Comparison of ENCODE assay signal across 8 cellular contexts in genomic region chr19:10288662-10289166, GRCh38. TPM values are rescaled to one million over a fixed set of nuclear protein-coding genes. Genes with fewer than 3 reads are reported as not detected.
DNase-seq lines count a peak whose midpoint lies in the region; ATAC-seq and TF ChIP-seq lines count a peak whose summit lies in the region.

No MANE protein-coding gene starts in this region.

- intact Hi-C loops in mammary epithelial cell (cut with micrococcal nuclease): no loop called here

- no CpG with 5 or more reads among the region's 23 CpGs for WGBS in H9 (ENCODE audit: extremely low coverage, insufficient read length, low lambda C conversion rate)
- WGBS in mammary epithelial cell (ENCODE audit: low coverage, missing lambda C conversion rate): 27% methylated on average over 5 of the region's 23 CpGs

- no peak for TF ChIP-seq POLR2A in Peyer's patch (IDR thresholded peaks at IDR 0.05)

- ATAC-seq in HG03432 (IDR thresholded peaks at IDR 0.05; ENCODE audit: unreplicated experiment): no peak
- no peak for ATAC-seq in GM21786 (IDR thresholded peaks at IDR 0.05; ENCODE audit: unreplicated experiment)

- H4K5ac ChIP-seq in H9 (ENCODE audit: insufficient read length, low read depth, low read length): no peak overlapping the region

- no peaks in the 10 kb centered on the region for H3K79me1 ChIP-seq in H9 (ENCODE audit: insufficient read depth, low read depth, low read length, poor library complexity, severe bottlenecking)

- H2BK15ac ChIP-seq in H9 (ENCODE audit: low read depth, low read length): no peak overlapping the region

- H2AFZ ChIP-seq in H9 (ENCODE audit: low read length) (no peak overlapping the region), mammary epithelial cell (ENCODE audit: low read depth, low read length) (peak overlapping the region; percentile 83)

- H3K56ac ChIP-seq in H9 (ENCODE audit: insufficient read length, low read depth, low read length): no peak overlapping the region

- H3K27ac ChIP-seq in C4-2B (peak overlapping the region; percentile 74), H9 (ENCODE audit: insufficient read length, low read depth, low read length) (no peak overlapping the region), Peyer's patch (no peak overlapping the region), mammary epithelial cell (ENCODE audit: insufficient read depth, low read depth, low read length) (no peak overlapping the region), muscle layer of duodenum (ENCODE audit: low read length) (no peak overlapping the region)

- H3K4me3 ChIP-seq in Peyer's patch (peak overlapping the region in 3 of 4 donors; percentile 36 to 49 (median 37)), mammary epithelial cell (replicated peaks in 1 of 3; ENCODE audit: insufficient read depth in 1 of 3, low read depth in 2 of 3, low read length in 3 of 3) (no peak overlapping the region), muscle layer of duodenum (ENCODE audit: low read depth in 1 of 2, low read length in 2 of 2) (peak overlapping the region; percentile 16 to 60)

- H3K4me3 Mint-ChIP-seq in H9: peak overlapping the region; percentile 59 to 92

- no peak overlapping the region for H2AK5ac ChIP-seq in H9 (ENCODE audit: insufficient read length, low read length)

- H2BK5ac ChIP-seq in H9 (ENCODE audit: insufficient read length, low read length): no peak overlapping the region

- no peaks in the 10 kb centered on the region for H3K79me2 ChIP-seq in H9 (ENCODE audit: insufficient read depth, low read length)
- H3K79me2 ChIP-seq in mammary epithelial cell (ENCODE audit: insufficient read depth, low read length): no peaks in the 10 kb centered on the region

- BruUV-seq in mammary epithelial cell (replicated peaks; lab: Mats Ljungman, UMichigan): no TSS peak

- CTCF ChIA-PET in mammary epithelial cell (lab: Charles Lee; ENCODE audit: low non-redundant PET): no interaction called here

- H2BK120ac ChIP-seq in H9 (ENCODE audit: low read depth, low read length, poor library complexity, severe bottlenecking): no peak overlapping the region

- H3K27me3 Mint-ChIP-seq in H9 (ENCODE audit: low read depth): peaks cover 87% of the 10 kb centered on the region

- no peak overlapping the region for H4K91ac ChIP-seq in H9 (ENCODE audit: insufficient read length, low read depth, low read length)

- H3K36me3 Mint-ChIP-seq in H9 (ENCODE audit: insufficient read depth in 1 of 3, low read depth in 3 of 3): peaks cover 0 to 7% (median 0%) of the 10 kb centered on the region in 3 experiments; a peak in 4 of 7 replicates

- H3K9me3 ChIP-seq in H9 (ENCODE audit: control insufficient read depth, low read depth, low read length) (no peaks in the 10 kb centered on the region), Peyer's patch (no peaks in the 10 kb centered on the region), mammary epithelial cell (replicated peaks; ENCODE audit: insufficient read depth, low read length) (no peaks in the 10 kb centered on the region), muscle layer of duodenum (ENCODE audit: control insufficient read depth in 1 of 2, low read length in 2 of 2) (no peaks in the 10 kb centered on the region)

- H4K20me1 ChIP-seq in H9 (ENCODE audit: control insufficient read depth, insufficient read depth, insufficient read length) (no peaks in the 10 kb centered on the region), mammary epithelial cell (ENCODE audit: insufficient read depth, low read length) (no peaks in the 10 kb centered on the region)

- H3K23me2 ChIP-seq in H9 (ENCODE audit: insufficient read length, low read depth, low read length, poor library complexity, severe bottlenecking): peaks cover 32% of the 10 kb centered on the region

- H3K4me1 Mint-ChIP-seq in H9: peaks cover 11 to 44% of the 10 kb centered on the region in 2 experiments

- no peak overlapping the region for H3K9ac ChIP-seq in H9 (ENCODE audit: extremely low read depth, insufficient read length, low read length)
- no peak overlapping the region for H3K9ac ChIP-seq in mammary epithelial cell (ENCODE audit: insufficient read depth, low read length)

- dilution Hi-C loops in mammary epithelial cell (cut with HindIII; ENCODE audit: low sequenced_read_pairs): loop anchor here (5.0 kb wide), 3 partner anchors 39 to 114 kb away; partner anchors contain the start of gene CDC37

- in situ Hi-C loops in mammary epithelial cell (cut with MboI; ENCODE audit: low sequenced_read_pairs in 2 of 2): no loop called here

- peak overlapping the region; percentile 92 for H3K4me2 ChIP-seq in H9 (ENCODE audit: insufficient read depth, insufficient read length, low read length)
- peak overlapping the region; percentile 99 for H3K4me2 ChIP-seq in mammary epithelial cell (ENCODE audit: insufficient read depth, low read depth, low read length)

- no peak overlapping the region for H3T11ph ChIP-seq in H9 (ENCODE audit: low read length)

- H2BK20ac ChIP-seq in H9 (ENCODE audit: low read depth, low read length, poor library complexity, severe bottlenecking): no peak overlapping the region

- H4K8ac ChIP-seq in H9 (replicated peaks; ENCODE audit: insufficient read length, low read depth, low read length): no peak overlapping the region

- no peaks in the 10 kb centered on the region; the same call in 1 of the 2 replicates for H3K4me1 ChIP-seq in H9 (ENCODE audit: insufficient read depth, low read length)
- H3K4me1 ChIP-seq in Peyer's patch: peaks cover 0 to 72% (median 61%) of the 10 kb centered on the region in 4 donors
- peaks cover 56% of the 10 kb centered on the region for H3K4me1 ChIP-seq in mammary epithelial cell (ENCODE audit: insufficient read depth, low read length)
- H3K4me1 ChIP-seq in muscle layer of duodenum (ENCODE audit: control insufficient read depth in 1 of 2, insufficient read depth in 2 of 2, low read length in 2 of 2): peaks cover 5 to 70% of the 10 kb centered on the region in 2 donors

- TF ChIP-seq CTCF in C4-2B (conservative IDR thresholded peaks at IDR 0.05) (no peak), H9 (conservative IDR thresholded peaks at IDR 0.05) (no peak), Peyer's patch (IDR thresholded peaks at IDR 0.05) (no peak), mammary epithelial cell (conservative IDR thresholded peaks at IDR 0.05 in 1 of 2, IDR thresholded peaks at IDR 0.05 in 1 of 2; ENCODE audit: extremely low read depth in 1 of 2, insufficient read depth in 1 of 2, low read depth in 1 of 2, low read length in 2 of 2) (no peak)

- no peak overlapping the region for H2BK12ac ChIP-seq in H9 (ENCODE audit: insufficient read length, low read depth, low read length)

- H3K14ac ChIP-seq in H9 (ENCODE audit: insufficient read depth, low read length): no peak overlapping the region

- H3K18ac ChIP-seq in H9 (ENCODE audit: insufficient read length, low read depth, low read length): no peak overlapping the region

- H3K36me3 ChIP-seq in Peyer's patch (peaks cover 0 to 16% (median 0%) of the 10 kb centered on the region in 3 donors), mammary epithelial cell (ENCODE audit: insufficient read depth, low read length) (no peaks in the 10 kb centered on the region), muscle layer of duodenum (ENCODE audit: control insufficient read depth in 1 of 2, insufficient read depth in 2 of 2, low read length in 2 of 2) (peaks cover 12 to 23% of the 10 kb centered on the region in 2 donors)

- H3K9me3 Mint-ChIP-seq in H9: peaks cover 0 to 5% of the 10 kb centered on the region in 2 experiments; a peak in 3 of 5 replicates

- H3K23ac ChIP-seq in H9 (ENCODE audit: insufficient read length, low read depth, low read length): no peak overlapping the region

- DNase-seq in H9 (peak; percentile 84), Peyer's patch (peak in 1 of 3 donors; percentile 69), mammary epithelial cell (no peak), cerebellum (ENCODE audit: low spot score) (no peak)

- no peak overlapping the region; a peak in 1 of 7 replicates for H3K27ac Mint-ChIP-seq in H9

- H3K4ac ChIP-seq in H9 (ENCODE audit: low read depth, low read length): no peak overlapping the region

- H3K27me3 ChIP-seq in H9 (ENCODE audit: insufficient read depth, low read length) (peaks cover 44% of the 10 kb centered on the region), Peyer's patch (peaks cover 0 to 45% of the 10 kb centered on the region in 2 donors), mammary epithelial cell (ENCODE audit: insufficient read depth, low read length) (no peaks in the 10 kb centered on the region), muscle layer of duodenum (ENCODE audit: low read depth, low read length) (peaks cover 58% of the 10 kb centered on the region)

RNA-seq across cellular contexts. Expression of gene ICAM5, which starts 1.0 kb away (rescaled TPM):
- 1.4 and 1.6 TPM in 2 replicates for total RNA-seq in H9 (2021)
- total RNA-seq in Peyer's patch: under 1 TPM in 1 of 4 donors, not detected in 3; 0.27 TPM
- 10 to 100 TPM in 1 of 2 donors, 1 to 10 TPM in 1; 3.1 to 21.7 TPM for total RNA-seq in mammary epithelial cell
- polyA plus RNA-seq in mammary epithelial cell: 1.7 TPM
- 0.62 TPM for polyA minus RNA-seq in mammary epithelial cell
- total RNA-seq in cerebellum: 1.6 TPM

RNA-seq across cellular contexts. Expression of gene ICAM4, which starts 2.0 kb away (rescaled TPM):
- total RNA-seq in H9 (2021): 1.1 TPM in 2 replicates
- total RNA-seq in Peyer's patch: not detected
- 1 to 10 TPM; 1.1 to 1.5 TPM for total RNA-seq in mammary epithelial cell
- 0.88 TPM for polyA plus RNA-seq in mammary epithelial cell
- polyA minus RNA-seq in mammary epithelial cell: not detected
- not detected for total RNA-seq in cerebellum

RNA-seq across cellular contexts. Expression of gene ICAM1, which starts 17.8 kb away (rescaled TPM):
- total RNA-seq in H9 (2021) (2.1 and 2.3 TPM in 2 replicates), Peyer's patch (10 to 100 TPM in 2 of 4 donors, 1 to 10 TPM in 2; 2.6 to 62.7 (median 12.7) TPM), mammary epithelial cell (10 to 100 TPM in 1 of 2 donors, 1 to 10 TPM in 1; 1.1 to 60.0 TPM), cerebellum (2.7 TPM)
- 2.1 TPM for polyA plus RNA-seq in mammary epithelial cell
- polyA minus RNA-seq in mammary epithelial cell: 3.8 TPM

RNA-seq across cellular contexts. Expression of gene ZGLP1, which starts 20.9 kb away (rescaled TPM):
- total RNA-seq in H9 (2021) (6.9 and 7.0 TPM in 2 replicates), Peyer's patch (10 to 100 TPM in 1 of 4 donors, 1 to 10 TPM in 1, not detected in 2; 2.1 to 10.7 TPM), mammary epithelial cell (1 to 10 TPM; 1.2 to 3.7 TPM), cerebellum (2.4 TPM)
- polyA plus RNA-seq in mammary epithelial cell: 1.1 TPM
- 0.62 TPM for polyA minus RNA-seq in mammary epithelial cell

RNA-seq across cellular contexts. Expression of gene FDX2, which starts 27.1 kb away (rescaled TPM):
- total RNA-seq in H9 (2021) (26.8 and 27.7 TPM in 2 replicates), Peyer's patch (10 to 100 TPM in 3 of 4 donors, 1 to 10 TPM in 1; 8.3 to 22.2 (median 12.5) TPM), mammary epithelial cell (10 to 100 TPM; 23.5 to 28.7 TPM), cerebellum (13.2 TPM)
- 38.2 TPM for polyA plus RNA-seq in mammary epithelial cell
- polyA minus RNA-seq in mammary epithelial cell: 3.6 TPM

Comparison
In these comparisons a context has a peak if more than half of its experiments do, and no peak if none do; other contexts are left out.
1. H3K4me3 ChIP-seq: peak in Peyer's patch (3 of 4) and muscle layer of duodenum (2 of 2); none in mammary epithelial cell (0 of 3).